8 cellular contexts compared by ENCODE assay signal in the genomic region with DNA sequence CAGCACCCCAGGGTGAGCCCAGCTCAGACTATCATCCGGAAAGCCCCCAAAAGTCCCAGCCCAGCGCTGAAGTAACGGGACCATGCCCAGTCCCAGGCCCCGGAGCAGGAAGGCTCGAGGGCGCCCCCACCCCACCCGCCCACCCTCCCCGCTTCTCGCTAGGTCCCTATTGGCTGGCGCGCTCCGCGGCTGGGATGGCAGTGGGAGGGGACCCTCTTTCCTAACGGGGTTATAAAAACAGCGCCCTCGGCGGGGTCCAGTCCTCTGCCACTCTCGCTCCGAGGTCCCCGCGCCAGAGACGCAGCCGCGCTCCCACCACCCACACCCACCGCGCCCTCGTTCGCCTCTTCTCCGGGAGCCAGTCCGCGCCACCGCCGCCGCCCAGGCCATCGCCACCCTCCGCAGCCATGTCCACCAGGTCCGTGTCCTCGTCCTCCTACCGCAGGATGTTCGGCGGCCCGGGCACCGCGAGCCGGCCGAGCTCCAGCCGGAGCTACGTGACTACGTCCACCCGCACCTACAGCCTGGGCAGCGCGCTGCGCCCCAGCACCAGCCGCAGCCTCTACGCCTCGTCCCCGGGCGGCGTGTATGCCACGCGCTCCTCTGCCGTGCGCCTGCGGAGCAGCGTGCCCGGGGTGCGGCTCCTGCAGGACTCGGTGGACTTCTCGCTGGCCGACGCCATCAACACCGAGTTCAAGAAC. TPM values are rescaled to one million over a fixed set of nuclear protein-coding genes. Genes with fewer than 3 reads are reported as not detected.
DNase-seq lines count a peak whose midpoint lies in the region; ATAC-seq and TF ChIP-seq lines count a peak whose summit lies in the region.

No MANE protein-coding gene starts in this region.

- H3K27me3 ChIP-seq in heart right ventricle, result peaks cover 0 to 14% (median 0%) of the 10 kb centered on the region in 7 donors

- no peak for TF ChIP-seq CTCF in heart right ventricle (IDR thresholded peaks at IDR 0.05)

- peaks cover 39% of the 10 kb centered on the region for H3K36me3 Mint-ChIP-seq in activated naive CD8-positive, alpha-beta T cell treated with anti-CD3 and anti-CD28 coated beads, Interleukin-2, amount 10 ng/mL, durations not matched to agents 7 days and 5 days

- H3K4me3 ChIP-seq in heart right ventricle, result peak overlapping the region; percentile 72 to 95 (median 86)

- peak; percentile 84 for DNase-seq in activated naive CD8-positive, alpha-beta T cell treated with anti-CD3 and anti-CD28 coated beads, Interleukin-2, amount 10 ng/mL, durations not matched to agents 7 days and 5 days
- DNase-seq in heart right ventricle (peak; percentile 90 to 91), renal cortical epithelial cell (ENCODE audit: low read depth) (peak; percentile 54), NCI-H524 treated with DMSO at 0.1 percent for 48 hours (lab: John Stamatoyannopoulos, UW) (no peak), inferior parietal cortex (ENCODE audit: extremely low spot score) (no peak)

- no peaks in the 10 kb centered on the region for H3K9me3 ChIP-seq in heart right ventricle

- peaks cover 6 to 58% (median 46%) of the 10 kb centered on the region in 9 donors for H3K4me1 ChIP-seq in heart right ventricle

- H3K27ac ChIP-seq in heart right ventricle, result peak overlapping the region; percentile 95 to 99 (median 98)

- peak overlapping the region; percentile 94 for H3K27ac Mint-ChIP-seq in activated naive CD8-positive, alpha-beta T cell treated with anti-CD3 and anti-CD28 coated beads, Interleukin-2, amount 10 ng/mL, durations not matched to agents 7 days and 5 days

- H3K27me3 Mint-ChIP-seq in activated naive CD8-positive, alpha-beta T cell treated with anti-CD3 and anti-CD28 coated beads, Interleukin-2, amount 10 ng/mL, durations not matched to agents 7 days and 5 days, result no peaks in the 10 kb centered on the region

- POLR2A ChIA-PET in activated naive CD8-positive, alpha-beta T cell treated with anti-CD3 and anti-CD28 coated beads, Interleukin-2, amount 10 ng/mL, durations not matched to agents 7 days and 5 days (lab: Charles Lee), result interaction anchor here (0.9 to 8.4 kb wide), 29 partner anchors 9 to 792 kb away, joined by 3 to 337 read pairs (median 7); a partner anchor contains a TSS

- peak overlapping the region; percentile 91 for H3K4me3 Mint-ChIP-seq in activated naive CD8-positive, alpha-beta T cell treated with anti-CD3 and anti-CD28 coated beads, Interleukin-2, amount 10 ng/mL, durations not matched to agents 7 days and 5 days

- intact Hi-C loops in heart right ventricle (cut with DNase I), result loop anchor here in 5 of 10 donors (2.0 to 10.0 kb wide), 4 partner anchors 28 to 234 kb away; a partner anchor contains a TSS

- TF ChIP-seq POLR2A in GM10847 (IDR thresholded peaks at IDR 0.05; ENCODE audit: extremely low read depth, insufficient read length), result peak; percentile 69

- H3K4me1 Mint-ChIP-seq in activated naive CD8-positive, alpha-beta T cell treated with anti-CD3 and anti-CD28 coated beads, Interleukin-2, amount 10 ng/mL, durations not matched to agents 7 days and 5 days, result peaks cover 46% of the 10 kb centered on the region

- ATAC-seq in HG02885 (IDR thresholded peaks at IDR 0.05; ENCODE audit: poor library complexity, unreplicated experiment) (peak; percentile 7), SK-N-SH treated with all-trans-retinoic acid at 6 μM for 48 hours (peak; percentile 72), heart right ventricle (peak; percentile 80 to 93 (median 84))
- peak; percentile 44 for ATAC-seq in activated naive CD8-positive, alpha-beta T cell treated with anti-CD3 and anti-CD28 coated beads, Interleukin-2, amount 10 ng/mL, durations not matched to agents 7 days and 5 days (ENCODE audit: low read depth)

- no peaks in the 10 kb centered on the region for H3K9me3 Mint-ChIP-seq in activated naive CD8-positive, alpha-beta T cell treated with anti-CD3 and anti-CD28 coated beads, Interleukin-2, amount 10 ng/mL, durations not matched to agents 7 days and 5 days

- peaks cover 0 to 44% (median 23%) of the 10 kb centered on the region in 9 donors for H3K36me3 ChIP-seq in heart right ventricle

- 0% methylated on average over 67 to 72 of the region's 72 CpGs for WGBS in heart right ventricle, 2 donors

TF ChIP-seq in SK-N-SH treated with all-trans-retinoic acid at 6 μM for 48 hours, 23 proteins besides CTCF, POLR2A, EP300 and RAD21:
- TF ChIP-seq PPARA (CRISPR knock-in tag; IDR thresholded peaks at IDR 0.05; ENCODE audit: borderline replicate concordance), result no peak
- TF ChIP-seq ISL1 (CRISPR knock-in tag; IDR thresholded peaks at IDR 0.05), result no peak
- TF ChIP-seq, protein P1, sequence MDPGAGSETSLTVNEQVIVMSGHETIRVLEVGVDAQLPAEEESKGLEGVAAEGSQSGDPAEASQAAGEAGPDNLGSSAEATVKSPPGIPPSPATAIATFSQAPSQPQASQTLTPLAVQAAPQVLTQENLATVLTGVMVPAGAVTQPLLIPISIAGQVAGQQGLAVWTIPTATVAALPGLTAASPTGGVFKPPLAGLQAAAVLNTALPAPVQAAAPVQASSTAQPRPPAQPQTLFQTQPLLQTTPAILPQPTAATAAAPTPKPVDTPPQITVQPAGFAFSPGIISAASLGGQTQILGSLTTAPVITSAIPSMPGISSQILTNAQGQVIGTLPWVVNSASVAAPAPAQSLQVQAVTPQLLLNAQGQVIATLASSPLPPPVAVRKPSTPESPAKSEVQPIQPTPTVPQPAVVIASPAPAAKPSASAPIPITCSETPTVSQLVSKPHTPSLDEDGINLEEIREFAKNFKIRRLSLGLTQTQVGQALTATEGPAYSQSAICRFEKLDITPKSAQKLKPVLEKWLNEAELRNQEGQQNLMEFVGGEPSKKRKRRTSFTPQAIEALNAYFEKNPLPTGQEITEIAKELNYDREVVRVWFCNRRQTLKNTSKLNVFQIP (CRISPR knock-in tag; IDR thresholded peaks at IDR 0.05; ENCODE audit: borderline replicate concordance, low read depth), result no peak
- no peak for TF ChIP-seq TOX (CRISPR knock-in tag; IDR thresholded peaks at IDR 0.05; ENCODE audit: borderline replicate concordance)
- no peak for TF ChIP-seq TCF4 (CRISPR knock-in tag; IDR thresholded peaks at IDR 0.05; ENCODE audit: borderline replicate concordance)
- TF ChIP-seq ZC3H10 (CRISPR knock-in tag; IDR thresholded peaks at IDR 0.05), result no peak
- TF ChIP-seq, protein P2, sequence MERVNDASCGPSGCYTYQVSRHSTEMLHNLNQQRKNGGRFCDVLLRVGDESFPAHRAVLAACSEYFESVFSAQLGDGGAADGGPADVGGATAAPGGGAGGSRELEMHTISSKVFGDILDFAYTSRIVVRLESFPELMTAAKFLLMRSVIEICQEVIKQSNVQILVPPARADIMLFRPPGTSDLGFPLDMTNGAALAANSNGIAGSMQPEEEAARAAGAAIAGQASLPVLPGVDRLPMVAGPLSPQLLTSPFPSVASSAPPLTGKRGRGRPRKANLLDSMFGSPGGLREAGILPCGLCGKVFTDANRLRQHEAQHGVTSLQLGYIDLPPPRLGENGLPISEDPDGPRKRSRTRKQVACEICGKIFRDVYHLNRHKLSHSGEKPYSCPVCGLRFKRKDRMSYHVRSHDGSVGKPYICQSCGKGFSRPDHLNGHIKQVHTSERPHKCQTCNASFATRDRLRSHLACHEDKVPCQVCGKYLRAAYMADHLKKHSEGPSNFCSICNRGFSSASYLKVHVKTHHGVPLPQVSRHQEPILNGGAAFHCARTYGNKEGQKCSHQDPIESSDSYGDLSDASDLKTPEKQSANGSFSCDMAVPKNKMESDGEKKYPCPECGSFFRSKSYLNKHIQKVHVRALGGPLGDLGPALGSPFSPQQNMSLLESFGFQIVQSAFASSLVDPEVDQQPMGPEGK (CRISPR knock-in tag; IDR thresholded peaks at IDR 0.05; ENCODE audit: borderline replicate concordance), result no peak
- TF ChIP-seq, protein P3, sequence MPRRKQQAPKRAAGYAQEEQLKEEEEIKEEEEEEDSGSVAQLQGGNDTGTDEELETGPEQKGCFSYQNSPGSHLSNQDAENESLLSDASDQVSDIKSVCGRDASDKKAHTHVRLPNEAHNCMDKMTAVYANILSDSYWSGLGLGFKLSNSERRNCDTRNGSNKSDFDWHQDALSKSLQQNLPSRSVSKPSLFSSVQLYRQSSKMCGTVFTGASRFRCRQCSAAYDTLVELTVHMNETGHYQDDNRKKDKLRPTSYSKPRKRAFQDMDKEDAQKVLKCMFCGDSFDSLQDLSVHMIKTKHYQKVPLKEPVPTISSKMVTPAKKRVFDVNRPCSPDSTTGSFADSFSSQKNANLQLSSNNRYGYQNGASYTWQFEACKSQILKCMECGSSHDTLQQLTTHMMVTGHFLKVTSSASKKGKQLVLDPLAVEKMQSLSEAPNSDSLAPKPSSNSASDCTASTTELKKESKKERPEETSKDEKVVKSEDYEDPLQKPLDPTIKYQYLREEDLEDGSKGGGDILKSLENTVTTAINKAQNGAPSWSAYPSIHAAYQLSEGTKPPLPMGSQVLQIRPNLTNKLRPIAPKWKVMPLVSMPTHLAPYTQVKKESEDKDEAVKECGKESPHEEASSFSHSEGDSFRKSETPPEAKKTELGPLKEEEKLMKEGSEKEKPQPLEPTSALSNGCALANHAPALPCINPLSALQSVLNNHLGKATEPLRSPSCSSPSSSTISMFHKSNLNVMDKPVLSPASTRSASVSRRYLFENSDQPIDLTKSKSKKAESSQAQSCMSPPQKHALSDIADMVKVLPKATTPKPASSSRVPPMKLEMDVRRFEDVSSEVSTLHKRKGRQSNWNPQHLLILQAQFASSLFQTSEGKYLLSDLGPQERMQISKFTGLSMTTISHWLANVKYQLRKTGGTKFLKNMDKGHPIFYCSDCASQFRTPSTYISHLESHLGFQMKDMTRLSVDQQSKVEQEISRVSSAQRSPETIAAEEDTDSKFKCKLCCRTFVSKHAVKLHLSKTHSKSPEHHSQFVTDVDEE (CRISPR knock-in tag; IDR thresholded peaks at IDR 0.05), result no peak
- TF ChIP-seq ARNTL (CRISPR knock-in tag; IDR thresholded peaks at IDR 0.05; ENCODE audit: borderline replicate concordance, low read depth), result no peak
- no peak for TF ChIP-seq GLIS3 (CRISPR knock-in tag; IDR thresholded peaks at IDR 0.05)
- TF ChIP-seq ESRRG (CRISPR knock-in tag; IDR thresholded peaks at IDR 0.05), result no peak
- no peak for TF ChIP-seq ZFP30 (CRISPR knock-in tag; IDR thresholded peaks at IDR 0.05)
- no peak for TF ChIP-seq ZNF8 (CRISPR knock-in tag; IDR thresholded peaks at IDR 0.05)
- TF ChIP-seq ZNF70 (CRISPR knock-in tag; IDR thresholded peaks at IDR 0.05), result no peak
- no peak for TF ChIP-seq BACH2 (CRISPR knock-in tag; IDR thresholded peaks at IDR 0.05; ENCODE audit: borderline replicate concordance)

RNA-seq across cellular contexts. Expression of a gene that starts 1.1 kb away (rescaled TPM):
- total RNA-seq in activated naive CD8-positive, alpha-beta T cell treated with anti-CD3 and anti-CD28 coated beads, Interleukin-2, amount 10 ng/mL, durations not matched to agents 7 days and 5 days, result 1,000 to 10,000 TPM; 1,681 to 1,738 TPM
- 100 to 1,000 TPM; 232 to 834 (median 332) TPM for total RNA-seq in heart right ventricle
- polyA plus RNA-seq in heart right ventricle, result 100 to 1,000 TPM; 469 to 669 TPM
- total RNA-seq in renal cortical epithelial cell, result 2,197 and 3,974 TPM in 2 replicates

RNA-seq across cellular contexts. Expression of a gene that starts 27.7 kb away (rescaled TPM):
- total RNA-seq in activated naive CD8-positive, alpha-beta T cell treated with anti-CD3 and anti-CD28 coated beads, Interleukin-2, amount 10 ng/mL, durations not matched to agents 7 days and 5 days, result 10 to 100 TPM; 15.3 to 17.1 TPM
- total RNA-seq in heart right ventricle (1 to 10 TPM; 3.3 to 6.3 (median 4.0) TPM), renal cortical epithelial cell (5.2 and 6.1 TPM in 2 replicates)
- 1 to 10 TPM; 2.0 to 2.3 TPM for polyA plus RNA-seq in heart right ventricle

Comparison
In these comparisons a context has a peak if more than half of its experiments do, and no peak if none do; other contexts are left out.
1. ATAC-seq: peak in every context shown above with its lines; median percentile 84 in heart right ventricle; 72 in SK-N-SH treated with all-trans-retinoic acid at 6 μM for 48 hours; 44 in activated naive CD8-positive, alpha-beta T cell treated with anti-CD3 and anti-CD28 coated beads, Interleukin-2, amount 10 ng/mL, durations not matched to agents 7 days and 5 days; 7 in HG02885.
2. DNase-seq: peak in activated naive CD8-positive, alpha-beta T cell treated with anti-CD3 and anti-CD28 coated beads, Interleukin-2, amount 10 ng/mL, durations not matched to agents 7 days and 5 days (single experiment), heart right ventricle (2 of 2) and renal cortical epithelial cell (single experiment); none in NCI-H524 treated with DMSO at 0.1 percent for 48 hours (single experiment) and inferior parietal cortex (single experiment).